In genomic region chr16:77600555-77600954, GRCh38 we compare ENCODE assay signal across 3 cellular contexts.
"Had no signal": no experiment of that assay in that cellular context is flagged by ENCODE, and none has a peak within 500 bp of the region (broad histone marks: within the 10 kb centered on the region; RNA-seq: fewer than 3 reads in every experiment).

No MANE protein-coding gene starts in this region.

- H3K9me3 ChIP-seq: HAP-1 had no signal

- H3K4me1 ChIP-seq: HAP-1 had no signal

- H3K36me3 ChIP-seq: HAP-1 had no signal

- H3K27ac ChIP-seq: GM23248 had no signal

- H3K4me3 ChIP-seq: GM23248, GM23338, HAP-1 had no signal
